Comparison of ENCODE assay signal across 9 cellular contexts in the genomic region with DNA sequence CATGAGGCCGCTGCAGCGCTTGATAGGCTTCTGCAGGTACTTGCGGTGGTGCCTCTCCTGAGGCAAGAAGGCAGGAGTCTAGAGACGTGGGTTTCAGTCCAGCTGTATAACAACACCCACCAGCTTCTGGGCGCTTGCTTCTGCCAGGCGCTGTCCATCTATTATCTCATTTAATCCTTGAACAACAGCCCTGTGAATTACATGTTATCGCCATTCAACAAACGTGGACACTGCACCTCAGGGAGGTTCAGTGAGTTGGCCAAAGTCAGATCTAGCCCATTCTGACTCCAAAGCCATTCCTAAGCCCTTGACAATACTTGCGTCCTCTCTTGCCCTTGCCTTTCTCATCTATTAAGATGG. TPM values are rescaled to one million over a fixed set of nuclear protein-coding genes. Genes with fewer than 3 reads are reported as not detected.
A peak's percentile ranks its signal among the peaks of the same experiment; 100 is the strongest.
DNase-seq lines count a peak whose midpoint lies in the region; ATAC-seq, FAIRE-seq and TF ChIP-seq lines count a peak whose summit lies in the region.
"Had no signal": no experiment of that assay in that cellular context is flagged by ENCODE, and none has a peak within 500 bp of the region (broad histone marks: within the 10 kb centered on the region; RNA-seq: fewer than 3 reads in every experiment).

No MANE protein-coding gene starts in this region.

- no peaks in the 10 kb centered on the region for H3K79me2 ChIP-seq in H1 (ENCODE audit: control insufficient read depth in 1 of 2, insufficient read depth in 2 of 2, low read length in 2 of 2)

- TF ChIP-seq POLR2A in H1 (IDR thresholded peaks at IDR 0.05; ENCODE audit: control extremely low read depth in 1 of 2, low read depth in 2 of 2, low read length in 2 of 2) (no peak), lower leg skin (IDR thresholded peaks at IDR 0.05) (no peak)

- H3K4me3 ChIP-seq in A673 (ENCODE audit: low read depth, low read length, poor library complexity, severe bottlenecking), result peak overlapping the region; percentile 53
- H3K4me3 ChIP-seq in H1 (ENCODE audit: extremely low read depth in 1 of 4, insufficient read depth in 2 of 4, low read depth in 3 of 4, low read length in 4 of 4), result peak overlapping the region; percentile 50 to 86 (median 58)
- H3K4me3 ChIP-seq in lower leg skin (ENCODE audit: low read depth, poor library complexity, severe bottlenecking), result no peak overlapping the region

- peaks cover 2% of the 10 kb centered on the region for H3K36me3 Mint-ChIP-seq in IgD-negative memory B cell
- H3K36me3 Mint-ChIP-seq in neural crest cell (ENCODE audit: low read depth), result no peaks in the 10 kb centered on the region

- 40% methylated on average over 9 of the region's 9 CpGs; no CpG with 5 or more reads in 1 of the 2 experiments for WGBS in H1 (ENCODE audit: extremely low coverage in 1 of 2, insufficient coverage in 1 of 2, insufficient read length in 1 of 2, insufficient replicate concordance in 2 of 2, low coverage in 1 of 2, low lambda C conversion rate in 2 of 2, missing lambda C conversion rate in 1 of 2), 2 experiments
- 54 to 58% methylated on average over 9 of the region's 9 CpGs for WGBS in lower leg skin, 2 donors

- 0 out of 2 replicates have a peak overlapping the region, but pooled peaks have one; percentile 35 for H2BK12ac ChIP-seq in H1 (ENCODE audit: low read depth, low read length)

- H3K4me3 Mint-ChIP-seq in IgD-negative memory B cell (peak overlapping the region; percentile 48 to 87 (median 82)), neural crest cell (peak overlapping the region; percentile 89)

- CTCF ChIA-PET in A673 (lab: Charles Lee), result interaction anchor here (0.5 to 1.6 kb wide), 3 partner anchors 38 to 1085 kb away, joined by 3 to 4 read pairs (median 3); no protein-coding TSS in a partner anchor
- CTCF ChIA-PET in H1 (lab: Charles Lee; ENCODE audit: partially characterized antibody), result interaction anchor here (0.7 to 3.4 kb wide), 8 partner anchors 11 to 129 kb away, joined by 3 to 18 read pairs (median 3); no protein-coding TSS in a partner anchor

- H3K36me3 ChIP-seq in A673 (ENCODE audit: insufficient read depth, low read length, poor library complexity, severe bottlenecking) (no peaks in the 10 kb centered on the region), H1 (ENCODE audit: control insufficient read depth in 2 of 4, insufficient read depth in 4 of 4, low read length in 3 of 4) (no peaks in the 10 kb centered on the region)

- BruUV-seq in A673 (replicated peaks; lab: Mats Ljungman, UMichigan), result no TSS peak

- H3K27me3 Mint-ChIP-seq in IgD-negative memory B cell (peaks cover 48% of the 10 kb centered on the region), neural crest cell (ENCODE audit: low read depth) (peaks cover 60% of the 10 kb centered on the region)

- H4K20me1 ChIP-seq in H1 (replicated peaks in 1 of 2; ENCODE audit: control insufficient read depth in 1 of 2, insufficient read depth in 2 of 2, low read length in 2 of 2), result no peaks in the 10 kb centered on the region

- H2AFZ ChIP-seq in H1 (ENCODE audit: low read length), result peak overlapping the region; percentile 60

- no peaks in the 10 kb centered on the region for H3K9me3 ChIP-seq in A673 (ENCODE audit: low read depth, low read length, poor library complexity, severe bottlenecking)
- no peaks in the 10 kb centered on the region for H3K9me3 ChIP-seq in H1 (ENCODE audit: insufficient read depth in 2 of 2, low read depth in 1 of 2, low read length in 1 of 2)

- peak overlapping the region; percentile 10 for H3K18ac ChIP-seq in H1 (ENCODE audit: extremely low read depth, low read length)

- H3K27ac ChIP-seq in A673 (ENCODE audit: low read depth, low read length, poor library complexity, severe bottlenecking) (no peak overlapping the region), H1 (ENCODE audit: low read depth, low read length) (no peak overlapping the region)
- H3K27ac ChIP-seq: epithelial cell of prostate had no signal

- no peak overlapping the region for H4K8ac ChIP-seq in H1 (ENCODE audit: extremely low read depth, insufficient read depth, low read length)

- peak overlapping the region; percentile 59 to 83 for H3K4me2 ChIP-seq in H1 (ENCODE audit: insufficient read depth in 1 of 2, low read depth in 2 of 2, low read length in 2 of 2)

- H4K5ac ChIP-seq in H1 (ENCODE audit: insufficient read length, low read depth, low read length), result no peak overlapping the region

- H3K9me3 Mint-ChIP-seq in IgD-negative memory B cell, result peaks cover 0 to 2% (median 0%) of the 10 kb centered on the region in 3 donors
- H3K9me3 Mint-ChIP-seq in neural crest cell, result no peaks in the 10 kb centered on the region

- no peak overlapping the region for H3K9ac ChIP-seq in H1 (replicated peaks in 1 of 4; ENCODE audit: extremely low read depth in 1 of 4, low read depth in 3 of 4, low read length in 3 of 4)

- H2BK120ac ChIP-seq in H1 (replicated peaks; ENCODE audit: low read depth, low read length), result no peak overlapping the region

- H2AK5ac ChIP-seq in H1 (ENCODE audit: low read depth, low read length), result no peak overlapping the region

- peak overlapping the region; percentile 34; the same call in 1 of the 2 replicates for H2BK20ac ChIP-seq in H1 (ENCODE audit: low read length)

- no peak overlapping the region for H3K14ac ChIP-seq in H1 (ENCODE audit: insufficient read length)

- POLR2A ChIA-PET in A673 (lab: Charles Lee; ENCODE audit: low non-redundant PET) (no interaction called here), H1 (lab: Charles Lee; ENCODE audit: partially characterized antibody) (no interaction called here)

- peaks cover 14% of the 10 kb centered on the region; the same call in 1 of the 2 replicates for H3K23me2 ChIP-seq in H1 (ENCODE audit: low read depth, low read length)

- ATAC-seq in HG03175 (IDR thresholded peaks at IDR 0.05; ENCODE audit: unreplicated experiment), result no peak

- H3K4me1 Mint-ChIP-seq in IgD-negative memory B cell (peaks cover 0 to 10% (median 5%) of the 10 kb centered on the region in 3 donors), neural crest cell (peaks cover 37% of the 10 kb centered on the region)

- H3K4ac ChIP-seq in H1 (replicated peaks; ENCODE audit: insufficient read length, low read depth, low read length), result no peak overlapping the region

- H3K27me3 ChIP-seq in A673 (replicated peaks; ENCODE audit: insufficient read depth, low read depth, low read length, poor library complexity), result peaks cover 55% of the 10 kb centered on the region
- H3K27me3 ChIP-seq in H1 (replicated peaks in 1 of 4; ENCODE audit: control insufficient read depth in 3 of 4, extremely low read depth in 1 of 4, insufficient read depth in 3 of 4, low read length in 3 of 4), result peaks cover 11 to 41% (median 36%) of the 10 kb centered on the region in 4 experiments

- peaks cover 5% of the 10 kb centered on the region for H3K4me1 ChIP-seq in A673 (ENCODE audit: insufficient read depth, low read length, poor library complexity, severe bottlenecking)
- H3K4me1 ChIP-seq in H1 (replicated peaks in 1 of 4; ENCODE audit: control insufficient read depth in 3 of 4, insufficient read depth in 4 of 4, low read length in 3 of 4), result peaks cover 2 to 15% (median 8%) of the 10 kb centered on the region in 4 experiments; a peak in 5 of 7 replicates

- FAIRE-seq in H1 (lab: Jason Lieb, UNC), result no peak

- no peak overlapping the region for H4K91ac ChIP-seq in H1 (replicated peaks; ENCODE audit: insufficient read length, low read length)

- no peak for TF ChIP-seq RAD21 in H1 (IDR thresholded peaks at IDR 0.05 in 1 of 2, conservative IDR thresholded peaks at IDR 0.05 in 1 of 2; ENCODE audit: low read depth in 2 of 2, low read length in 2 of 2)

- no peak overlapping the region for H3K56ac ChIP-seq in H1 (replicated peaks; ENCODE audit: insufficient read length, low read depth, low read length)

- TF ChIP-seq EP300 in H1 (IDR thresholded peaks at IDR 0.05; ENCODE audit: borderline replicate concordance in 1 of 2, low read depth in 2 of 2, low read length in 2 of 2), result no peak

- intact Hi-C loops in A673 (cut with micrococcal nuclease; ENCODE audit: unreplicated experiment) (loop anchor here (10.0 kb wide), 1 partner anchor 521 kb away; no protein-coding TSS in a partner anchor), lower leg skin (cut with DNase I; ENCODE audit: low total_unique reads) (no loop called here)

- H3K23ac ChIP-seq in H1 (ENCODE audit: insufficient read length), result no peak overlapping the region

- no peaks in the 10 kb centered on the region for H3K79me1 ChIP-seq in H1 (ENCODE audit: low read depth, low read length)

- DNase-seq in A673 (ENCODE audit: low spot score), result no peak
- DNase-seq in H1 (ENCODE audit: low read depth in 1 of 2, low spot score in 2 of 2), result no peak
- no peak for DNase-seq in neural crest cell (ENCODE audit: low read depth, low spot score)
- DNase-seq in lower leg skin (ENCODE audit: low spot score in 2 of 2), result no peak
- no peak for DNase-seq in AG08396 (ENCODE audit: low spot score)
- DNase-seq in cerebellum (ENCODE audit: low spot score), result no peak

- TF ChIP-seq CTCF in A673 (conservative IDR thresholded peaks at IDR 0.05; ENCODE audit: low read depth, low read length), result no peak
- no peak for TF ChIP-seq CTCF in H1 (IDR thresholded peaks at IDR 0.05; ENCODE audit: control extremely low read depth in 1 of 3, insufficient read depth in 1 of 3, low read depth in 1 of 3, low read length in 3 of 3)
- no peak for TF ChIP-seq CTCF in neural crest cell (conservative IDR thresholded peaks at IDR 0.05)
- TF ChIP-seq CTCF in lower leg skin (IDR thresholded peaks at IDR 0.05), result no peak

- H2BK5ac ChIP-seq in H1 (ENCODE audit: low read depth, low read length), result no peak overlapping the region

- peak overlapping the region; percentile 18; the same call in 1 of the 2 replicates for H2BK15ac ChIP-seq in H1 (ENCODE audit: low read length)

- H3K27ac Mint-ChIP-seq in IgD-negative memory B cell (no peak overlapping the region), neural crest cell (ENCODE audit: unreplicated experiment) (peak overlapping the region; percentile 76)

RNA-seq across cellular contexts. Expression of gene FAM181B, which starts 0.4 kb away (rescaled TPM):
- total RNA-seq in A673 (2021), result 0.15 TPM in 1 of 2 replicates, not detected in the other
- polyA plus RNA-seq in IgD-negative memory B cell, result not detected
- total RNA-seq in H1 (2021; fragmentation: NEBNext Ultra II Directional; extraction: Animal tissue kit (Norgen Biotek cat#: 25700)), result 0.37 and 0.42 TPM in 2 replicates
- 0.21 and 0.25 TPM in 2 replicates for polyA plus RNA-seq in H1 (2011; rRNA removed)
- polyA plus RNA-seq in H1 (2011; cell fraction: cytosol; rRNA removed), result 0.36 TPM
- polyA plus RNA-seq in H1 (2011; cell fraction: nucleus; rRNA removed), result 0.29 TPM
- 0.20 to 0.34 TPM (median 0.22 TPM) in 4 replicates for polyA plus RNA-seq in H1 (2012, experiment 1 of 2)
- 0.33 TPM for polyA plus RNA-seq in H1 (2012, experiment 2 of 2)
- 0.24 TPM for polyA plus RNA-seq in H1 (2013, experiment 1 of 2)
- polyA plus RNA-seq in H1 (2013, experiment 2 of 2), result 0.18 TPM
- polyA minus RNA-seq in H1 (2011; rRNA and poly(A)+ RNA removed), result 0.15 and 0.28 TPM in 2 replicates
- 0.29 TPM for polyA minus RNA-seq in H1 (2011; cell fraction: cytosol; rRNA and poly(A)+ RNA removed)
- 1.3 TPM for polyA minus RNA-seq in H1 (2011; cell fraction: nucleus; rRNA and poly(A)+ RNA removed)
- 5.3 and 5.5 TPM in 2 replicates for total RNA-seq in neural crest cell
- total RNA-seq in lower leg skin, result under 1 TPM; 0.15 to 0.59 (median 0.24) TPM
- total RNA-seq in cerebellum, result 8.7 TPM
